Comparison of ENCODE assay signal across 1 cellular context in genomic region chr14:51023964-51024363, GRCh38.
TF ChIP-seq lines count a peak whose summit lies in the region.

No MANE protein-coding gene starts in this region.

TF ChIP-seq in SK-N-SH, 30 proteins besides CTCF, POLR2A, EP300 and RAD21 (continued from another document):
- TF ChIP-seq, protein P1, sequence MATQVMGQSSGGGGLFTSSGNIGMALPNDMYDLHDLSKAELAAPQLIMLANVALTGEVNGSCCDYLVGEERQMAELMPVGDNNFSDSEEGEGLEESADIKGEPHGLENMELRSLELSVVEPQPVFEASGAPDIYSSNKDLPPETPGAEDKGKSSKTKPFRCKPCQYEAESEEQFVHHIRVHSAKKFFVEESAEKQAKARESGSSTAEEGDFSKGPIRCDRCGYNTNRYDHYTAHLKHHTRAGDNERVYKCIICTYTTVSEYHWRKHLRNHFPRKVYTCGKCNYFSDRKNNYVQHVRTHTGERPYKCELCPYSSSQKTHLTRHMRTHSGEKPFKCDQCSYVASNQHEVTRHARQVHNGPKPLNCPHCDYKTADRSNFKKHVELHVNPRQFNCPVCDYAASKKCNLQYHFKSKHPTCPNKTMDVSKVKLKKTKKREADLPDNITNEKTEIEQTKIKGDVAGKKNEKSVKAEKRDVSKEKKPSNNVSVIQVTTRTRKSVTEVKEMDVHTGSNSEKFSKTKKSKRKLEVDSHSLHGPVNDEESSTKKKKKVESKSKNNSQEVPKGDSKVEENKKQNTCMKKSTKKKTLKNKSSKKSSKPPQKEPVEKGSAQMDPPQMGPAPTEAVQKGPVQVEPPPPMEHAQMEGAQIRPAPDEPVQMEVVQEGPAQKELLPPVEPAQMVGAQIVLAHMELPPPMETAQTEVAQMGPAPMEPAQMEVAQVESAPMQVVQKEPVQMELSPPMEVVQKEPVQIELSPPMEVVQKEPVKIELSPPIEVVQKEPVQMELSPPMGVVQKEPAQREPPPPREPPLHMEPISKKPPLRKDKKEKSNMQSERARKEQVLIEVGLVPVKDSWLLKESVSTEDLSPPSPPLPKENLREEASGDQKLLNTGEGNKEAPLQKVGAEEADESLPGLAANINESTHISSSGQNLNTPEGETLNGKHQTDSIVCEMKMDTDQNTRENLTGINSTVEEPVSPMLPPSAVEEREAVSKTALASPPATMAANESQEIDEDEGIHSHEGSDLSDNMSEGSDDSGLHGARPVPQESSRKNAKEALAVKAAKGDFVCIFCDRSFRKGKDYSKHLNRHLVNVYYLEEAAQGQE (IDR thresholded peaks at IDR 0.05; ENCODE audit: low read depth, low read length), result no peak
- TF ChIP-seq NFIC (IDR thresholded peaks at IDR 0.05; ENCODE audit: borderline replicate concordance), result no peak
- TF ChIP-seq MEF2A (IDR thresholded peaks at IDR 0.05; ENCODE audit: borderline replicate concordance, low read depth), result no peak
- TF ChIP-seq, protein P2, sequence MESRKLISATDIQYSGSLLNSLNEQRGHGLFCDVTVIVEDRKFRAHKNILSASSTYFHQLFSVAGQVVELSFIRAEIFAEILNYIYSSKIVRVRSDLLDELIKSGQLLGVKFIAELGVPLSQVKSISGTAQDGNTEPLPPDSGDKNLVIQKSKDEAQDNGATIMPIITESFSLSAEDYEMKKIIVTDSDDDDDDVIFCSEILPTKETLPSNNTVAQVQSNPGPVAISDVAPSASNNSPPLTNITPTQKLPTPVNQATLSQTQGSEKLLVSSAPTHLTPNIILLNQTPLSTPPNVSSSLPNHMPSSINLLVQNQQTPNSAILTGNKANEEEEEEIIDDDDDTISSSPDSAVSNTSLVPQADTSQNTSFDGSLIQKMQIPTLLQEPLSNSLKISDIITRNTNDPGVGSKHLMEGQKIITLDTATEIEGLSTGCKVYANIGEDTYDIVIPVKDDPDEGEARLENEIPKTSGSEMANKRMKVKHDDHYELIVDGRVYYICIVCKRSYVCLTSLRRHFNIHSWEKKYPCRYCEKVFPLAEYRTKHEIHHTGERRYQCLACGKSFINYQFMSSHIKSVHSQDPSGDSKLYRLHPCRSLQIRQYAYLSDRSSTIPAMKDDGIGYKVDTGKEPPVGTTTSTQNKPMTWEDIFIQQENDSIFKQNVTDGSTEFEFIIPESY (IDR thresholded peaks at IDR 0.05; ENCODE audit: borderline replicate concordance, low read depth), result no peak
- no peak for TF ChIP-seq FOXM1 (IDR thresholded peaks at IDR 0.05; ENCODE audit: low read depth)
- no peak for TF ChIP-seq RCOR1 (IDR thresholded peaks at IDR 0.05; ENCODE audit: low read length)
